Comparison of ENCODE assay signal across 1 cellular context in the genomic region with DNA sequence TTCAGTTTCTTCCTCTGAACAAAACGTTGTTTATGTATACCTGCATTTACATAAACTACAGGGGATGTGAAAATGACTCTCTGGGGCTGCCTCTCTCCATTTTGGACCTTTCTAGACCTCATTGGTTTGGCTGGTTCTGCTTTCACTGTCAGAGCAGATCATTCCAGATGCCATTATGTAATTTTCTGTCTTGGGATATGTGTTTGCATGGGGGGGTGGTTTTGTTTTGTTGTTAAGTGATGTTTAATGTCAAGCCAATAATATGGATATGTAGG.
TF ChIP-seq lines count a peak whose summit lies in the region.

No MANE protein-coding gene starts in this region.

TF ChIP-seq in GM12878, 131 proteins besides CTCF, POLR2A, EP300 and RAD21 (continued from another document):
- TF ChIP-seq, protein P1, sequence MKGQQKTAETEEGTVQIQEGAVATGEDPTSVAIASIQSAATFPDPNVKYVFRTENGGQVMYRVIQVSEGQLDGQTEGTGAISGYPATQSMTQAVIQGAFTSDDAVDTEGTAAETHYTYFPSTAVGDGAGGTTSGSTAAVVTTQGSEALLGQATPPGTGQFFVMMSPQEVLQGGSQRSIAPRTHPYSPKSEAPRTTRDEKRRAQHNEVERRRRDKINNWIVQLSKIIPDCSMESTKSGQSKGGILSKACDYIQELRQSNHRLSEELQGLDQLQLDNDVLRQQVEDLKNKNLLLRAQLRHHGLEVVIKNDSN (IDR thresholded peaks at IDR 0.05; ENCODE audit: borderline replicate concordance, extremely low read length, insufficient read depth, low read depth, low read length), result no peak
- TF ChIP-seq RCOR1 (conservative IDR thresholded peaks at IDR 0.05; ENCODE audit: low read depth, low read length) (no peak), ESRRA (IDR thresholded peaks at IDR 0.05; ENCODE audit: low read length) (no peak)
TF ChIP-seq in GM12878: peak in this region for 3.
